Comparison of ENCODE assay signal across 19 cellular contexts in genomic region chrX:41178201-41178600, GRCh38.
DNase-seq lines count a peak whose midpoint lies in the region; ATAC-seq lines count a peak whose summit lies in the region.
"Had no signal": no experiment of that assay in that cellular context is flagged by ENCODE, and none has a peak within 500 bp of the region (broad histone marks: within the 10 kb centered on the region; RNA-seq: fewer than 3 reads in every experiment).

No MANE protein-coding gene starts in this region.

- peaks cover 38% of the 10 kb centered on the region for H3K4me1 Mint-ChIP-seq in stimulated activated naive CD8-positive, alpha-beta T cell treated with anti-CD3 and anti-CD28 coated beads, Interleukin-15, amount 100 ng/mL, for 72 hours
- H3K4me1 Mint-ChIP-seq in activated T-helper 17 cell treated with anti-CD3 and anti-CD28 coated beads, Interleukin-2, amount 50 U/mL, for 72 hours = peaks cover 9% of the 10 kb centered on the region
- H3K4me1 Mint-ChIP-seq in stimulated activated effector memory CD8-positive, alpha-beta T cell treated with anti-CD3 and anti-CD28 coated beads, Interleukin-12 subunit alpha, Interleukin-12 subunit beta, amount 100 ng/mL, for 72 hours = peaks cover 34% of the 10 kb centered on the region

- peaks cover 62% of the 10 kb centered on the region for H3K36me3 Mint-ChIP-seq in activated T-helper 17 cell treated with anti-CD3 and anti-CD28 coated beads, Interleukin-2, amount 50 U/mL, for 72 hours (ENCODE audit: low read depth)
- peaks cover 66% of the 10 kb centered on the region for H3K36me3 Mint-ChIP-seq in stimulated activated effector memory CD8-positive, alpha-beta T cell treated with anti-CD3 and anti-CD28 coated beads, Interleukin-12 subunit alpha, Interleukin-12 subunit beta, amount 100 ng/mL, for 72 hours

- H3K4me3 Mint-ChIP-seq in stimulated activated naive CD8-positive, alpha-beta T cell treated with anti-CD3 and anti-CD28 coated beads, Interleukin-15, amount 100 ng/mL, for 72 hours = peak overlapping the region in 1 of 2 donors; percentile 9
- H3K4me3 Mint-ChIP-seq in activated T-helper 17 cell treated with anti-CD3 and anti-CD28 coated beads, Interleukin-2, amount 50 U/mL, for 72 hours = peak overlapping the region; percentile 19
- H3K4me3 Mint-ChIP-seq in stimulated activated effector memory CD8-positive, alpha-beta T cell treated with anti-CD3 and anti-CD28 coated beads, Interleukin-12 subunit alpha, Interleukin-12 subunit beta, amount 100 ng/mL, for 72 hours = no peak overlapping the region
- H3K4me3 Mint-ChIP-seq: activated naive CD8-positive, alpha-beta T cell; nephron progenitor cell; type B pancreatic cell had no signal

- H3K27me3 Mint-ChIP-seq in stimulated activated naive CD8-positive, alpha-beta T cell treated with anti-CD3 and anti-CD28 coated beads, Interleukin-15, amount 100 ng/mL, for 72 hours = no peaks in the 10 kb centered on the region
- no peaks in the 10 kb centered on the region for H3K27me3 Mint-ChIP-seq in activated T-helper 17 cell treated with anti-CD3 and anti-CD28 coated beads, Interleukin-2, amount 50 U/mL, for 72 hours
- H3K27me3 Mint-ChIP-seq: activated naive CD8-positive, alpha-beta T cell; type B pancreatic cell had no signal

- no peaks in the 10 kb centered on the region for H3K9me3 Mint-ChIP-seq in stimulated activated naive CD8-positive, alpha-beta T cell treated with anti-CD3 and anti-CD28 coated beads, Interleukin-15, amount 100 ng/mL, for 72 hours
- no peaks in the 10 kb centered on the region for H3K9me3 Mint-ChIP-seq in activated T-helper 17 cell treated with anti-CD3 and anti-CD28 coated beads, Interleukin-2, amount 50 U/mL, for 72 hours
- no peaks in the 10 kb centered on the region for H3K9me3 Mint-ChIP-seq in stimulated activated effector memory CD8-positive, alpha-beta T cell treated with anti-CD3 and anti-CD28 coated beads, Interleukin-12 subunit alpha, Interleukin-12 subunit beta, amount 100 ng/mL, for 72 hours
- H3K9me3 Mint-ChIP-seq: type B pancreatic cell had no signal

- ATAC-seq in stimulated activated naive CD8-positive, alpha-beta T cell treated with anti-CD3 and anti-CD28 coated beads, Interleukin-15, amount 100 ng/mL, for 72 hours = peak; percentile 76
- no peak for ATAC-seq in stimulated activated naive CD8-positive, alpha-beta T cell treated with anti-CD3 and anti-CD28 coated beads, Interleukin-15, Interleukin-2, amounts not matched to agents 100 U/mL and 50 U/mL, for 24 hours
- peak; percentile 58 for ATAC-seq in GM19463 (IDR thresholded peaks at IDR 0.05; ENCODE audit: unreplicated experiment)
- peak; percentile 61 for ATAC-seq in activated T-helper 17 cell treated with anti-CD3 and anti-CD28 coated beads, Interleukin-2, amount 50 U/mL, for 72 hours (replicated peaks)
- peak; percentile 55 for ATAC-seq in stimulated activated effector memory CD8-positive, alpha-beta T cell treated with anti-CD3 and anti-CD28 coated beads, Interleukin-12 subunit alpha, Interleukin-12 subunit beta, amount 100 ng/mL, for 72 hours
- no peak for ATAC-seq in HG03045 (IDR thresholded peaks at IDR 0.05; ENCODE audit: unreplicated experiment)
- ATAC-seq: esophagus mucosa, HCT116, HepG2, psoas muscle had no signal

- H3K27ac Mint-ChIP-seq in stimulated activated naive CD8-positive, alpha-beta T cell treated with anti-CD3 and anti-CD28 coated beads, Interleukin-15, amount 100 ng/mL, for 72 hours = peak overlapping the region; percentile 27 to 78
- peak overlapping the region; percentile 75 for H3K27ac Mint-ChIP-seq in activated T-helper 17 cell treated with anti-CD3 and anti-CD28 coated beads, Interleukin-2, amount 50 U/mL, for 72 hours
- H3K27ac Mint-ChIP-seq in stimulated activated effector memory CD8-positive, alpha-beta T cell treated with anti-CD3 and anti-CD28 coated beads, Interleukin-12 subunit alpha, Interleukin-12 subunit beta, amount 100 ng/mL, for 72 hours = no peak overlapping the region
- H3K27ac Mint-ChIP-seq: activated naive CD8-positive, alpha-beta T cell; type B pancreatic cell had no signal

- peak in 1 of 2 donors; percentile 29 for DNase-seq in stimulated activated naive CD8-positive, alpha-beta T cell treated with anti-CD3 and anti-CD28 coated beads, Interleukin-15, amount 100 ng/mL, for 72 hours
- no peak for DNase-seq in stimulated activated naive CD8-positive, alpha-beta T cell treated with anti-CD3 and anti-CD28 coated beads, Interleukin-15, Interleukin-2, amounts not matched to agents 100 U/mL and 50 U/mL, for 24 hours
- peak in 1 of 2 donors; percentile 45 for DNase-seq in stimulated activated effector memory CD8-positive, alpha-beta T cell treated with anti-CD3 and anti-CD28 coated beads, Interleukin-12 subunit alpha, Interleukin-12 subunit beta, amount 100 ng/mL, for 72 hours (ENCODE audit: low spot score in 2 of 2)
- no peak for DNase-seq in NOMO-1 treated with DMSO at 0.1 percent for 48 hours (lab: John Stamatoyannopoulos, UW; ENCODE audit: unreplicated experiment)
- DNase-seq in stimulated activated CD4-positive, alpha-beta T cell treated with anti-CD3 and anti-CD28 coated beads, Interleukin-2, amount 100 ng/mL, for 24 hours = no peak
- DNase-seq: NCI-H2029; NCI-H774; nephron progenitor cell; psoas muscle; spleen; stimulated activated naive CD4-positive, alpha-beta T cell had no signal

Comparison
In these comparisons a context has a peak if more than half of its experiments do, and no peak if none do; other contexts are left out.
1. ATAC-seq: peak in stimulated activated naive CD8-positive, alpha-beta T cell treated with anti-CD3 and anti-CD28 coated beads, Interleukin-15, amount 100 ng/mL, for 72 hours (single experiment), GM19463 (single experiment), activated T-helper 17 cell treated with anti-CD3 and anti-CD28 coated beads, Interleukin-2, amount 50 U/mL, for 72 hours (single experiment) and stimulated activated effector memory CD8-positive, alpha-beta T cell treated with anti-CD3 and anti-CD28 coated beads, Interleukin-12 subunit alpha, Interleukin-12 subunit beta, amount 100 ng/mL, for 72 hours (single experiment); none in stimulated activated naive CD8-positive, alpha-beta T cell treated with anti-CD3 and anti-CD28 coated beads, Interleukin-15, Interleukin-2, amounts not matched to agents 100 U/mL and 50 U/mL, for 24 hours (single experiment) and HG03045 (single experiment).